19 cellular contexts compared by ENCODE assay signal in genomic region chr1:228420968-228421826, GRCh38. TPM values are rescaled to one million over a fixed set of nuclear protein-coding genes. Genes with fewer than 3 reads are reported as not detected.
"Had no signal": no experiment of that assay in that cellular context is flagged by ENCODE, and none has a peak within 500 bp of the region (broad histone marks: within the 10 kb centered on the region; RNA-seq: fewer than 3 reads in every experiment).

No MANE protein-coding gene starts in this region.

- H3K4me3 Mint-ChIP-seq: activated CD8-positive, alpha-beta memory T cell treated with anti-CD3 and anti-CD28 coated beads, Interleukin-2, amount 10 ng/mL, durations not matched to agents 7 days and 5 days; activated naive CD8-positive, alpha-beta T cell treated with anti-CD3 and anti-CD28 coated beads for 36 hours; activated T-cell treated with anti-CD3 and anti-CD28 coated beads, Interleukin-2, amount 50 U/mL, for 24 hours; natural killer cell; T-helper 17 cell had no signal

- H3K27ac ChIP-seq: breast epithelium, dorsolateral prefrontal cortex, esophagus squamous epithelium, foreskin keratinocyte, heart left ventricle, upper lobe of left lung had no signal

- H3K27ac Mint-ChIP-seq: activated CD8-positive, alpha-beta memory T cell treated with anti-CD3 and anti-CD28 coated beads, Interleukin-2, amount 10 ng/mL, durations not matched to agents 7 days and 5 days; activated naive CD8-positive, alpha-beta T cell treated with anti-CD3 and anti-CD28 coated beads for 36 hours; activated T-cell treated with anti-CD3 and anti-CD28 coated beads, Interleukin-2, amount 50 U/mL, for 24 hours; natural killer cell had no signal

- ATAC-seq: activated CD4-positive, CD25-positive, alpha-beta regulatory T cell treated with anti-CD3 and anti-CD28 coated beads, Interleukin-2, amount 50 U/mL, for 24 hours; activated CD8-positive, alpha-beta memory T cell treated with anti-CD3 and anti-CD28 coated beads, Interleukin-2, amount 10 ng/mL, durations not matched to agents 7 days and 5 days; foreskin keratinocyte; heart left ventricle; left lobe of liver; natural killer cell; sciatic nerve; T-helper 17 cell had no signal

- H3K36me3 ChIP-seq: breast epithelium, esophagus squamous epithelium, heart left ventricle, upper lobe of left lung had no signal

- H3K9me3 Mint-ChIP-seq: activated naive CD8-positive, alpha-beta T cell treated with anti-CD3 and anti-CD28 coated beads for 36 hours; activated T-cell treated with anti-CD3 and anti-CD28 coated beads, Interleukin-2, amount 50 U/mL, for 24 hours; natural killer cell had no signal

- H3K4me1 Mint-ChIP-seq: activated naive CD8-positive, alpha-beta T cell treated with anti-CD3 and anti-CD28 coated beads for 36 hours had no signal

- H3K36me3 Mint-ChIP-seq: activated CD8-positive, alpha-beta memory T cell treated with anti-CD3 and anti-CD28 coated beads, Interleukin-2, amount 10 ng/mL, durations not matched to agents 7 days and 5 days; activated naive CD8-positive, alpha-beta T cell treated with anti-CD3 and anti-CD28 coated beads for 36 hours; natural killer cell had no signal

- H3K27me3 ChIP-seq: breast epithelium, foreskin keratinocyte had no signal

- H3K9me3 ChIP-seq: breast epithelium, esophagus squamous epithelium, heart left ventricle, upper lobe of left lung had no signal

- DNase-seq: activated CD8-positive, alpha-beta memory T cell treated with anti-CD3 and anti-CD28 coated beads, Interleukin-2, amount 10 ng/mL, durations not matched to agents 7 days and 5 days; activated effector memory CD4-positive, alpha-beta T cell treated with Interleukin-2 at 50 U/mL for 16 hours; activated naive CD8-positive, alpha-beta T cell treated with anti-CD3 and anti-CD28 coated beads for 36 hours; activated T-cell treated with anti-CD3 and anti-CD28 coated beads, Interleukin-2, amount 50 U/mL, for 24 hours; dorsolateral prefrontal cortex; esophagus squamous epithelium; foreskin keratinocyte; heart left ventricle; natural killer cell; occipital lobe; stimulated activated CD4-positive, alpha-beta T cell treated with anti-CD3 and anti-CD28 coated beads, Interleukin-12 subunit alpha, Interleukin-12 subunit beta, amount 100 ng/mL, for 4 hours; stimulated activated naive CD4-positive, alpha-beta T cell treated with Interleukin-2 at 50 U/mL for 16 hours; T-helper 17 cell; upper lobe of left lung had no signal

- H3K4me3 ChIP-seq: breast epithelium, dorsolateral prefrontal cortex, esophagus squamous epithelium, heart left ventricle, upper lobe of left lung had no signal

- H3K4me1 ChIP-seq: breast epithelium had no signal

RNA-seq across cellular contexts. Expression of gene TRIM17, which starts 4.5 kb away (rescaled TPM):
- polyA plus RNA-seq: aorta had no signal
